In genomic region chr2:174863183-174863582, GRCh38 we compare ENCODE assay signal across 23 cellular contexts.
"Had no signal": no experiment of that assay in that cellular context is flagged by ENCODE, and none has a peak within 500 bp of the region (broad histone marks: within the 10 kb centered on the region; RNA-seq: fewer than 3 reads in every experiment).

No MANE protein-coding gene starts in this region.

- H3K27me3 ChIP-seq: cardiac muscle cell had no signal

- H3K27me3 Mint-ChIP-seq: brain had no signal

- H3K36me3 Mint-ChIP-seq: activated CD8-positive, alpha-beta memory T cell treated with anti-CD3 and anti-CD28 coated beads, Interleukin-2, amount 10 ng/mL, durations not matched to agents 7 days and 5 days; activated naive CD8-positive, alpha-beta T cell had no signal

- H3K27ac ChIP-seq: cardiac muscle cell, KMS-11 had no signal

- H3K4me3 Mint-ChIP-seq: activated B cell treated with CpG ODN at 0.5 μM for 24 hours; activated CD4-positive, alpha-beta T cell treated with anti-CD3 and anti-CD28 coated beads, Interleukin-2, amount 10 ng/mL, durations not matched to agents 24 days and 14 days; activated CD8-positive, alpha-beta memory T cell treated with anti-CD3 and anti-CD28 coated beads, Interleukin-2, amount 10 ng/mL, durations not matched to agents 7 days and 5 days; activated naive CD8-positive, alpha-beta T cell; activated T-cell treated with anti-CD3 and anti-CD28 coated beads, Interleukin-2, amount 50 U/mL, for 4 hours; brain; T-helper 1 cell treated with Interleukin-12 subunit alpha and Interleukin-12 subunit beta and Interleukin-4 antibody, amounts not matched to agents 30 μg/mL and 1 μg/mL, for 36 hours had no signal

- H3K4me1 Mint-ChIP-seq: activated B cell treated with CpG ODN at 0.5 μM for 24 hours; activated CD4-positive, alpha-beta T cell treated with anti-CD3 and anti-CD28 coated beads, Interleukin-2, amount 10 ng/mL, durations not matched to agents 24 days and 14 days; activated CD8-positive, alpha-beta memory T cell treated with anti-CD3 and anti-CD28 coated beads, Interleukin-2, amount 10 ng/mL, durations not matched to agents 7 days and 5 days; brain had no signal

- H3K4me2 ChIP-seq: KMS-11 had no signal

- DNase-seq: activated B cell treated with CpG ODN at 0.5 μM for 24 hours; activated CD4-positive, alpha-beta T cell treated with anti-CD3 and anti-CD28 coated beads for 1 hour; activated CD4-positive, alpha-beta T cell treated with anti-CD3 and anti-CD28 coated beads, Interleukin-2, amount 10 ng/mL, durations not matched to agents 24 days and 14 days; activated CD4-positive, alpha-beta T cell treated with anti-CD3 and anti-CD28 coated beads, Interleukin-2, amount 50 U/mL, for 48 hours; activated CD8-positive, alpha-beta memory T cell treated with anti-CD3 and anti-CD28 coated beads, Interleukin-2, amount 10 ng/mL, durations not matched to agents 7 days and 5 days; activated effector memory CD4-positive, alpha-beta T cell treated with anti-CD3 and anti-CD28 coated beads, Interleukin-2, amount 50 U/mL, for 16 hours; activated naive CD4-positive, alpha-beta T cell treated with Interleukin-2 at 50 U/mL for 16 hours; activated T-cell treated with anti-CD3 and anti-CD28 coated beads, Interleukin-2, amount 50 U/mL, for 4 hours; amygdala; NCI-H1092; NCI-H1417; NCI-H1930; NCI-H2171; NCI-H226; NCI-H526; NCI-H774; PC-3; SHP77 treated with DMSO at 0.1 percent for 48 hours had no signal

- ATAC-seq: activated CD8-positive, alpha-beta memory T cell treated with anti-CD3 and anti-CD28 coated beads, Interleukin-2, amount 10 ng/mL, durations not matched to agents 7 days and 5 days; activated T-cell treated with anti-CD3 and anti-CD28 coated beads, Interleukin-2, amount 50 U/mL, for 4 hours; PC-3 had no signal

- H3K9me3 Mint-ChIP-seq: activated B cell treated with CpG ODN at 0.5 μM for 24 hours; activated CD4-positive, alpha-beta T cell treated with anti-CD3 and anti-CD28 coated beads, Interleukin-2, amount 10 ng/mL, durations not matched to agents 24 days and 14 days; activated T-cell treated with anti-CD3 and anti-CD28 coated beads, Interleukin-2, amount 50 U/mL, for 4 hours; brain; T-helper 1 cell treated with Interleukin-12 subunit alpha and Interleukin-12 subunit beta and Interleukin-4 antibody, amounts not matched to agents 30 μg/mL and 1 μg/mL, for 36 hours had no signal

- H3K4me3 ChIP-seq: cardiac muscle cell had no signal

- H3K27ac Mint-ChIP-seq: activated B cell treated with CpG ODN at 0.5 μM for 24 hours; activated CD4-positive, alpha-beta T cell treated with anti-CD3 and anti-CD28 coated beads, Interleukin-2, amount 10 ng/mL, durations not matched to agents 24 days and 14 days; activated CD8-positive, alpha-beta memory T cell treated with anti-CD3 and anti-CD28 coated beads, Interleukin-2, amount 10 ng/mL, durations not matched to agents 7 days and 5 days; activated naive CD8-positive, alpha-beta T cell; brain; T-helper 1 cell treated with Interleukin-12 subunit alpha and Interleukin-12 subunit beta and Interleukin-4 antibody, amounts not matched to agents 30 μg/mL and 1 μg/mL, for 36 hours had no signal

- H3K36me3 ChIP-seq: cardiac muscle cell had no signal
